In genomic region chr3:99509224-99509623, GRCh38 we compare ENCODE assay signal across 19 cellular contexts.
DNase-seq lines count a peak whose midpoint lies in the region; ATAC-seq and TF ChIP-seq lines count a peak whose summit lies in the region.
"Had no signal": no experiment of that assay in that cellular context is flagged by ENCODE, and none has a peak within 500 bp of the region (broad histone marks: within the 10 kb centered on the region; RNA-seq: fewer than 3 reads in every experiment).

No MANE protein-coding gene starts in this region.

- H3K4me1 ChIP-seq in fibroblast of lung (ENCODE audit: control insufficient read depth, extremely low read depth, insufficient read depth, low read length): peaks cover 8% of the 10 kb centered on the region
- H3K4me1 ChIP-seq in thoracic aorta (ENCODE audit: control insufficient read depth in 1 of 2, low read depth in 2 of 2): peaks cover 35% of the 10 kb centered on the region in 2 donors
- H3K4me1 ChIP-seq in left lung: peaks cover 0 to 6% of the 10 kb centered on the region in 2 donors
- H3K4me1 ChIP-seq: gastrocnemius medialis had no signal

- H3K36me3 ChIP-seq in fibroblast of lung (ENCODE audit: control insufficient read depth, insufficient read depth, low read length): no peaks in the 10 kb centered on the region
- no peaks in the 10 kb centered on the region for H3K36me3 ChIP-seq in thoracic aorta
- no peaks in the 10 kb centered on the region for H3K36me3 ChIP-seq in left lung
- H3K36me3 ChIP-seq: gastrocnemius medialis had no signal

- H3K9me3 ChIP-seq in fibroblast of lung (ENCODE audit: control insufficient read depth, insufficient read depth, low read depth, low read length): no peaks in the 10 kb centered on the region
- no peaks in the 10 kb centered on the region for H3K9me3 ChIP-seq in thoracic aorta
- H3K9me3 ChIP-seq in left lung: no peaks in the 10 kb centered on the region
- H3K9me3 ChIP-seq: gastrocnemius medialis had no signal

- H3K4me3 ChIP-seq in fibroblast of lung (replicated peaks in 1 of 4; ENCODE audit: control extremely low read depth in 1 of 4, insufficient read depth in 1 of 4, low read depth in 3 of 4, low read length in 4 of 4): no peak overlapping the region
- H3K4me3 ChIP-seq in thoracic aorta: peak overlapping the region; percentile 54
- no peak overlapping the region for H3K4me3 ChIP-seq in left lung
- H3K4me3 ChIP-seq: gastrocnemius medialis, GM12878 had no signal

- no peaks in the 10 kb centered on the region for H3K27me3 ChIP-seq in fibroblast of lung (ENCODE audit: control insufficient read depth, insufficient read depth, low read length)
- H3K27me3 ChIP-seq in thoracic aorta (replicated peaks; ENCODE audit: insufficient read depth): no peaks in the 10 kb centered on the region
- no peaks in the 10 kb centered on the region for H3K27me3 ChIP-seq in left lung
- H3K27me3 ChIP-seq: gastrocnemius medialis had no signal

- TF ChIP-seq CTCF in fibroblast of lung (conservative IDR thresholded peaks at IDR 0.05 in 1 of 2, IDR thresholded peaks at IDR 0.05 in 1 of 2; ENCODE audit: low read depth in 1 of 2, low read length in 2 of 2): no peak
- no peak for TF ChIP-seq CTCF in thoracic aorta (IDR thresholded peaks at IDR 0.05)
- TF ChIP-seq CTCF in left lung (IDR thresholded peaks at IDR 0.05): no peak

- no peak overlapping the region for H3K4me2 ChIP-seq in fibroblast of lung (ENCODE audit: extremely low read depth, insufficient read depth, low read length)

- DNase-seq in GM03348 (ENCODE audit: low spot score): peak; percentile 32
- DNase-seq in NCI-H226: peak; percentile 95
- DNase-seq in fibroblast of lung (ENCODE audit: low read depth in 2 of 2): peak; percentile 11 to 99
- DNase-seq in thoracic aorta (ENCODE audit: low spot score): no peak
- no peak for DNase-seq in left lung
- DNase-seq in NCI-H446 (lab: John Stamatoyannopoulos, UW): no peak
- no peak for DNase-seq in activated gamma-delta T cell (lab: John Stamatoyannopoulos, UW)
- DNase-seq: activated CD4-positive, CD25-positive, alpha-beta regulatory T cell treated with anti-CD3 and anti-CD28 coated beads, Interleukin-2, amount 50 U/mL, for 72 hours; activated CD8-positive, alpha-beta memory T cell treated with anti-CD3 and anti-CD28 coated beads, Interleukin-2, amount 50 U/mL, for 4 hours; activated naive CD4-positive, alpha-beta T cell treated with anti-CD3 and anti-CD28 coated beads, Interleukin-2, amount 10 ng/mL, durations not matched to agents 7 days and 5 days; CD8-positive, alpha-beta memory T cell; central memory CD4-positive, alpha-beta T cell; endodermal cell; gastrocnemius medialis; NCI-H2107; substantia nigra; T-cell had no signal

- ATAC-seq in thoracic aorta (ENCODE audit: insufficient number of reproducible peaks, low FRiP score, low read depth) (no peak), left lung (no peak)
- ATAC-seq: gastrocnemius medialis, GM12878, HCT116, T-cell had no signal

- H4K20me1 ChIP-seq in fibroblast of lung (ENCODE audit: control insufficient read depth, extremely low read depth, insufficient read depth, low read length): no peaks in the 10 kb centered on the region

- H3K27ac ChIP-seq in fibroblast of lung (ENCODE audit: insufficient read depth, low read length): no peak overlapping the region
- H3K27ac ChIP-seq in thoracic aorta: peak overlapping the region; percentile 19 to 42
- H3K27ac ChIP-seq in left lung: no peak overlapping the region
- H3K27ac ChIP-seq: gastrocnemius medialis had no signal

- intact Hi-C loops in left lung (cut with DNase I): no loop called here

- H3K79me2 ChIP-seq in fibroblast of lung (ENCODE audit: control insufficient read depth, insufficient read depth, low read length): no peaks in the 10 kb centered on the region

- H3K9ac ChIP-seq in fibroblast of lung (ENCODE audit: insufficient read depth, low read length): no peak overlapping the region

- H2AFZ ChIP-seq in fibroblast of lung (ENCODE audit: low read length): no peak overlapping the region

Comparison
In these comparisons a context has a peak if more than half of its experiments do, and no peak if none do; other contexts are left out.
1. DNase-seq: peak in GM03348 (single experiment), NCI-H226 (single experiment) and fibroblast of lung (2 of 2); none in thoracic aorta (single experiment), left lung (0 of 2), NCI-H446 (0 of 2) and activated gamma-delta T cell (single experiment).
2. H3K27ac ChIP-seq: peak in thoracic aorta (2 of 2); none in fibroblast of lung (single experiment) and left lung (0 of 2).